8 cellular contexts compared by ENCODE assay signal in the genomic region with DNA sequence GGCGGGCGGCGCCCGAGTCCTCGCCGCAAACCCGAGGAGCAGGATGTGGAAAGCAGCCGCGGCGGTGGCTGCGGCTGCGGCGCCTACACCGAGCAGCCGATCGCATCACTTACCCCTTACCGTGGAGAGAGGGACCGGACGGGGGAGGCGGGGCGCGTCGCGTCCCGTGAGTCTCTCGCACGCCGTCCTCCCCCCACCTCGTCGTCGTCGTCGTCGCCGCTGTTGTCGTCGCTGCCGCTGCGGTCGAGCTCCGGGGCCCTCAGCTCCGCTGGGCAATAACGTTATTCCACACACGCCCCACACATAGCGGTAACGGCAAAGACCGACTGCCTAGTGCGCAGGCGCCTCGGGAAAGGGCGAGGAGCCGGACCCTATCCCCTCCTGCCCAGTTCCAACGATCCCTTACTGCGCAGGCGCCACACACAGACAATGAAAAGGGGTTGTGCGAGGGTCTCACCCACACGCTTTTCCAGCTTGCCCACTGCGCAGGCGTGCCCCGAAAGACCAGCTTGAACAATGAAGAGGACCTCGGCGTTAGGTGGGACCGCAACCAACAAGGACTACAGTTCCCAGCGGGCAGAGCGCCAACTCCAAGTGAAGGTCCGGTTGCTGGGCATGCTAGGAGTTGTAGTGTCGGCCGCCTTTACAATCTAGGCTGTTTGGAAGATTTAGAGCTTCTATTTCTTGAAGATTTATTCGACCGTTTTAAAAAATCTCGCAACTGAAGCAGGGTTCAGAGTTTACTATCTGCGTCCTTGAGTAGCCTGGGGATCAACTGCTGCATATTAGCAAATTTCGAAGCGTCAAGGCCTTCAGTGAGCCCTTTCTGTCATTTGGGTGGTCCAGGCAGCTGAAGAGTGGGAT. TPM values are rescaled to one million over a fixed set of nuclear protein-coding genes. Genes with fewer than 3 reads are reported as not detected.
DNase-seq lines count a peak whose midpoint lies in the region; ATAC-seq and TF ChIP-seq lines count a peak whose summit lies in the region.

A gene (minus strand): TSS at position 355 of the 864 bp plus-strand sequence. CDS start 30,001 bp downstream, outside the sequence.

- 0% methylated on average over 7 of the region's 74 CpGs for WGBS in right lobe of liver (ENCODE audit: insufficient coverage, low coverage, low lambda C conversion rate, missing lambda C conversion rate)

- peak within 1 kb of the TSS; percentile 88 for H3K9ac ChIP-seq in BLaER1

- peak within 1 kb of the TSS; percentile 86 for H3K4me3 ChIP-seq in BLaER1
- peak within 1 kb of the TSS; percentile 74 to 82 (median 75) for H3K4me3 ChIP-seq in right lobe of liver

- H3K36me3 ChIP-seq in BLaER1 (peaks cover 16% of the 10 kb centered on the region; the same call in 1 of the 2 replicates), right lobe of liver (no peaks in the 10 kb centered on the region)

- H3K27ac ChIP-seq in BLaER1: peak within 1 kb of the TSS; percentile 94
- peak within 1 kb of the TSS; percentile 93 to 96 (median 93) for H3K27ac ChIP-seq in right lobe of liver

- no peak for TF ChIP-seq CTCF in right lobe of liver (IDR thresholded peaks at IDR 0.05)

- intact Hi-C loops in right lobe of liver (cut with DNase I): no loop called here

- H3K27me3 ChIP-seq in BLaER1: no peaks in the 10 kb centered on the region
- no peaks in the 10 kb centered on the region for H3K27me3 ChIP-seq in right lobe of liver

- H3K9me3 ChIP-seq in BLaER1: peaks cover 14% of the 10 kb centered on the region
- no peaks in the 10 kb centered on the region for H3K9me3 ChIP-seq in right lobe of liver

- H3K4me2 ChIP-seq in BLaER1: peak within 1 kb of the TSS; percentile 94

- H3K4me1 ChIP-seq in BLaER1 (peaks cover 22% of the 10 kb centered on the region), right lobe of liver (peaks cover 0 to 25% (median 4%) of the 10 kb centered on the region in 4 donors)

- peaks cover 41% of the 10 kb centered on the region for H4K20me1 ChIP-seq in BLaER1

- peak; percentile 72 for TF ChIP-seq POLR2A in right lobe of liver (IDR thresholded peaks at IDR 0.05)

- DNase-seq in NCI-H526 treated with DMSO at 0.1 percent for 48 hours (lab: John Stamatoyannopoulos, UW) (peak; percentile 95), dermis microvascular lymphatic vessel endothelial cell (ENCODE audit: low read depth in 2 of 2) (peak; percentile 98 to 99), right lobe of liver (peak; percentile 95 to 96 (median 95))
- DNase-seq in activated CD4-positive, alpha-beta T cell treated with anti-CD3 and anti-CD28 coated beads, Interleukin-2, amount 50 U/mL, for 4 hours: peak; percentile 83 to 85
- DNase-seq in stimulated activated CD4-positive, alpha-beta T cell treated with anti-CD3 and anti-CD28 coated beads, Interleukin-4, amount 100 ng/mL, for 4 hours: peak; percentile 87 to 88

- ATAC-seq in GM19324 (IDR thresholded peaks at IDR 0.05; ENCODE audit: low FRiP score, unreplicated experiment) (peak; percentile 66), HG03469 (IDR thresholded peaks at IDR 0.05; ENCODE audit: unreplicated experiment) (peak; percentile 31), right lobe of liver (peak; percentile 76 to 81 (median 77))

RNA-seq across cellular contexts. Expression of the gene that starts here (rescaled TPM):
- total RNA-seq in dermis microvascular lymphatic vessel endothelial cell (70.6 and 99.4 TPM in 2 replicates), right lobe of liver (10 to 100 TPM; 12.6 to 24.6 (median 14.6) TPM)

Comparison
In these comparisons a context has a peak if more than half of its experiments do, and no peak if none do; other contexts are left out.
1. Peak in every context shown above with its lines: DNase-seq, ATAC-seq, H3K4me3 ChIP-seq and H3K27ac ChIP-seq.